ENCODE assay signal across 1 cellular context in the genomic region with DNA sequence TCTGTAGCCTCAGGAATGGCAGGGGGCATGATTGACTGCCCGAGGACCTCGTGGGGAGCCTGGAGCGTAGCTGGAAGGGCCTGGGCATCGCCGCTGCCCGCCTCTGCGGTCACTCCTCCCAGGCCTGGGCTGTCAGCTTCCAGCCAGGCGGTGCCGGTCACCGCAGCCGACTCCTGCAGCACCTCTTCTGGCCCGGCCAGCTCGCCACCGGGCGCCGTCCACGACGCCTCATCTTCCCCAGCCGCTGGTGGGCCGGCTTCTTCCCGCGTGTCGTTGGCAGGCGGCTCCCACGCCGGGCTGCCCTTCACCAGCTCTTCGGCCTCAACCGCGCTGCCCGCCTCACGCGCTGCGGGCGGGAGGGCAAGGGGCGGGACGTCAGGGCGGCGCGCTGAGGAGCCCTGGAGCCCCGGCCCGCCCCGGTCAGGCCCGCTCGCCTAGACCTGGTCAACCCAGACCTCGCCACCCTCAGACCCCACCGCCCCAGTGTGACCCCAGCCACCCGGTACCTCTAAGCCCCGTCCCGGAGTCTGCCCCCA.
TF ChIP-seq lines count a peak whose summit lies in the region.

No MANE protein-coding gene starts in this region.

TF ChIP-seq in HepG2, 621 proteins besides CTCF, POLR2A, EP300 and RAD21 (continued from another document and continues in another):
- TF ChIP-seq, protein P1, sequence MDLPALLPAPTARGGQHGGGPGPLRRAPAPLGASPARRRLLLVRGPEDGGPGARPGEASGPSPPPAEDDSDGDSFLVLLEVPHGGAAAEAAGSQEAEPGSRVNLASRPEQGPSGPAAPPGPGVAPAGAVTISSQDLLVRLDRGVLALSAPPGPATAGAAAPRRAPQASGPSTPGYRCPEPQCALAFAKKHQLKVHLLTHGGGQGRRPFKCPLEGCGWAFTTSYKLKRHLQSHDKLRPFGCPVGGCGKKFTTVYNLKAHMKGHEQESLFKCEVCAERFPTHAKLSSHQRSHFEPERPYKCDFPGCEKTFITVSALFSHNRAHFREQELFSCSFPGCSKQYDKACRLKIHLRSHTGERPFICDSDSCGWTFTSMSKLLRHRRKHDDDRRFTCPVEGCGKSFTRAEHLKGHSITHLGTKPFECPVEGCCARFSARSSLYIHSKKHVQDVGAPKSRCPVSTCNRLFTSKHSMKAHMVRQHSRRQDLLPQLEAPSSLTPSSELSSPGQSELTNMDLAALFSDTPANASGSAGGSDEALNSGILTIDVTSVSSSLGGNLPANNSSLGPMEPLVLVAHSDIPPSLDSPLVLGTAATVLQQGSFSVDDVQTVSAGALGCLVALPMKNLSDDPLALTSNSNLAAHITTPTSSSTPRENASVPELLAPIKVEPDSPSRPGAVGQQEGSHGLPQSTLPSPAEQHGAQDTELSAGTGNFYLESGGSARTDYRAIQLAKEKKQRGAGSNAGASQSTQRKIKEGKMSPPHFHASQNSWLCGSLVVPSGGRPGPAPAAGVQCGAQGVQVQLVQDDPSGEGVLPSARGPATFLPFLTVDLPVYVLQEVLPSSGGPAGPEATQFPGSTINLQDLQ (CRISPR knock-in tag; IDR thresholded peaks at IDR 0.05), result no peak
- TF ChIP-seq, protein P2, sequence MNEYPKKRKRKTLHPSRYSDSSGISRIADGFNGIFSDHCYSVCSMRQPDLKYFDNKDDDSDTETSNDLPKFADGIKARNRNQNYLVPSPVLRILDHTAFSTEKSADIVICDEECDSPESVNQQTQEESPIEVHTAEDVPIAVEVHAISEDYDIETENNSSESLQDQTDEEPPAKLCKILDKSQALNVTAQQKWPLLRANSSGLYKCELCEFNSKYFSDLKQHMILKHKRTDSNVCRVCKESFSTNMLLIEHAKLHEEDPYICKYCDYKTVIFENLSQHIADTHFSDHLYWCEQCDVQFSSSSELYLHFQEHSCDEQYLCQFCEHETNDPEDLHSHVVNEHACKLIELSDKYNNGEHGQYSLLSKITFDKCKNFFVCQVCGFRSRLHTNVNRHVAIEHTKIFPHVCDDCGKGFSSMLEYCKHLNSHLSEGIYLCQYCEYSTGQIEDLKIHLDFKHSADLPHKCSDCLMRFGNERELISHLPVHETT (CRISPR knock-in tag; conservative IDR thresholded peaks at IDR 0.05), result no peak
- TF ChIP-seq KDM5B (CRISPR knock-in tag; IDR thresholded peaks at IDR 0.05; ENCODE audit: borderline replicate concordance) (no peak; the same call in 1 of the 2 replicates), AGO1 (IDR thresholded peaks at IDR 0.05; ENCODE audit: low read depth, low read length, poor library complexity, severe bottlenecking) (no peak), ERF (CRISPR knock-in tag; IDR thresholded peaks at IDR 0.05) (peak; percentile 45; the same call in 1 of the 2 replicates), SMC3 (IDR thresholded peaks at IDR 0.05; ENCODE audit: low read length) (no peak), EZH2 (conservative IDR thresholded peaks at IDR 0.05; ENCODE audit: low read depth, low read length) (peak; percentile 65; the same call in 1 of the 2 replicates), ASH2L (IDR thresholded peaks at IDR 0.05; ENCODE audit: insufficient read length, low read depth, low read length) (no peak), ZNF530 (CRISPR knock-in tag; IDR thresholded peaks at IDR 0.05; ENCODE audit: low read depth) (no peak), ZNF776 (CRISPR knock-in tag; IDR thresholded peaks at IDR 0.05) (peak; percentile 31; the same call in 1 of the 2 replicates), HDAC2 (CRISPR knock-in tag; IDR thresholded peaks at IDR 0.05) (no peak), ZNF33B (CRISPR knock-in tag; IDR thresholded peaks at IDR 0.05) (0 out of 2 replicates have a peak, but pooled peaks have one; percentile 32), KLF12 (CRISPR knock-in tag; IDR thresholded peaks at IDR 0.05; ENCODE audit: borderline replicate concordance) (no peak), SYNCRIP (IDR thresholded peaks at IDR 0.05; ENCODE audit: insufficient read depth, low read depth, low read length) (no peak), GABPA (IDR thresholded peaks at IDR 0.05; ENCODE audit: low read depth, low read length) (no peak), GABPA (CRISPR knock-in tag; IDR thresholded peaks at IDR 0.05; ENCODE audit: low read depth) (no peak), ZNF790 (CRISPR knock-in tag; IDR thresholded peaks at IDR 0.05; ENCODE audit: borderline replicate concordance) (no peak), NFYC (CRISPR knock-in tag; IDR thresholded peaks at IDR 0.05) (no peak), SCMH1 (CRISPR knock-in tag; IDR thresholded peaks at IDR 0.05; ENCODE audit: borderline replicate concordance) (no peak), ZNF746 (CRISPR knock-in tag; IDR thresholded peaks at IDR 0.05) (no peak), FOXC1 (CRISPR knock-in tag; IDR thresholded peaks at IDR 0.05; ENCODE audit: borderline replicate concordance) (0 out of 2 replicates have a peak, but pooled peaks have one; percentile 19), POLR2AphosphoS2 (IDR thresholded peaks at IDR 0.05; ENCODE audit: low read depth, low read length) (no peak), ZNF282 (IDR thresholded peaks at IDR 0.05; ENCODE audit: partially characterized antibody) (no peak), TBX3 (IDR thresholded peaks at IDR 0.05; ENCODE audit: borderline replicate concordance) (no peak), JDP2 (CRISPR knock-in tag; IDR thresholded peaks at IDR 0.05; ENCODE audit: borderline replicate concordance) (no peak), MATR3 (CRISPR knock-in tag; IDR thresholded peaks at IDR 0.05) (no peak), BRD4 (CRISPR knock-in tag; IDR thresholded peaks at IDR 0.05) (no peak), ZNF296 (CRISPR knock-in tag; conservative IDR thresholded peaks at IDR 0.05) (no peak), ZNF577 (CRISPR knock-in tag; IDR thresholded peaks at IDR 0.05; ENCODE audit: borderline replicate concordance, low read depth) (no peak), U2AF2 (IDR thresholded peaks at IDR 0.05; ENCODE audit: low read depth, low read length) (no peak)
- TF ChIP-seq, protein P3, sequence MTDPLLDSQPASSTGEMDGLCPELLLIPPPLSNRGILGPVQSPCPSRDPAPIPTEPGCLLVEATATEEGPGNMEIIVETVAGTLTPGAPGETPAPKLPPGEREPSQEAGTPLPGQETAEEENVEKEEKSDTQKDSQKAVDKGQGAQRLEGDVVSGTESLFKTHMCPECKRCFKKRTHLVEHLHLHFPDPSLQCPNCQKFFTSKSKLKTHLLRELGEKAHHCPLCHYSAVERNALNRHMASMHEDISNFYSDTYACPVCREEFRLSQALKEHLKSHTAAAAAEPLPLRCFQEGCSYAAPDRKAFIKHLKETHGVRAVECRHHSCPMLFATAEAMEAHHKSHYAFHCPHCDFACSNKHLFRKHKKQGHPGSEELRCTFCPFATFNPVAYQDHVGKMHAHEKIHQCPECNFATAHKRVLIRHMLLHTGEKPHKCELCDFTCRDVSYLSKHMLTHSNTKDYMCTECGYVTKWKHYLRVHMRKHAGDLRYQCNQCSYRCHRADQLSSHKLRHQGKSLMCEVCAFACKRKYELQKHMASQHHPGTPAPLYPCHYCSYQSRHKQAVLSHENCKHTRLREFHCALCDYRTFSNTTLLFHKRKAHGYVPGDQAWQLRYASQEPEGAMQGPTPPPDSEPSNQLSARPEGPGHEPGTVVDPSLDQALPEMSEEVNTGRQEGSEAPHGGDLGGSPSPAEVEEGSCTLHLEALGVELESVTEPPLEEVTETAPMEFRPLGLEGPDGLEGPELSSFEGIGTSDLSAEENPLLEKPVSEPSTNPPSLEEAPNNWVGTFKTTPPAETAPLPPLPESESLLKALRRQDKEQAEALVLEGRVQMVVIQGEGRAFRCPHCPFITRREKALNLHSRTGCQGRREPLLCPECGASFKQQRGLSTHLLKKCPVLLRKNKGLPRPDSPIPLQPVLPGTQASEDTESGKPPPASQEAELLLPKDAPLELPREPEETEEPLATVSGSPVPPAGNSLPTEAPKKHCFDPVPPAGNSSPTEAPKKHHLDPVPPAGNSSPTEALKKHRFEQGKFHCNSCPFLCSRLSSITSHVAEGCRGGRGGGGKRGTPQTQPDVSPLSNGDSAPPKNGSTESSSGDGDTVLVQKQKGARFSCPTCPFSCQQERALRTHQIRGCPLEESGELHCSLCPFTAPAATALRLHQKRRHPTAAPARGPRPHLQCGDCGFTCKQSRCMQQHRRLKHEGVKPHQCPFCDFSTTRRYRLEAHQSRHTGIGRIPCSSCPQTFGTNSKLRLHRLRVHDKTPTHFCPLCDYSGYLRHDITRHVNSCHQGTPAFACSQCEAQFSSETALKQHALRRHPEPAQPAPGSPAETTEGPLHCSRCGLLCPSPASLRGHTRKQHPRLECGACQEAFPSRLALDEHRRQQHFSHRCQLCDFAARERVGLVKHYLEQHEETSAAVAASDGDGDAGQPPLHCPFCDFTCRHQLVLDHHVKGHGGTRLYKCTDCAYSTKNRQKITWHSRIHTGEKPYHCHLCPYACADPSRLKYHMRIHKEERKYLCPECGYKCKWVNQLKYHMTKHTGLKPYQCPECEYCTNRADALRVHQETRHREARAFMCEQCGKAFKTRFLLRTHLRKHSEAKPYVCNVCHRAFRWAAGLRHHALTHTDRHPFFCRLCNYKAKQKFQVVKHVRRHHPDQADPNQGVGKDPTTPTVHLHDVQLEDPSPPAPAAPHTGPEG (CRISPR knock-in tag; IDR thresholded peaks at IDR 0.05), result 0 out of 2 replicates have a peak, but pooled peaks have one; percentile 35
- TF ChIP-seq, protein P4, sequence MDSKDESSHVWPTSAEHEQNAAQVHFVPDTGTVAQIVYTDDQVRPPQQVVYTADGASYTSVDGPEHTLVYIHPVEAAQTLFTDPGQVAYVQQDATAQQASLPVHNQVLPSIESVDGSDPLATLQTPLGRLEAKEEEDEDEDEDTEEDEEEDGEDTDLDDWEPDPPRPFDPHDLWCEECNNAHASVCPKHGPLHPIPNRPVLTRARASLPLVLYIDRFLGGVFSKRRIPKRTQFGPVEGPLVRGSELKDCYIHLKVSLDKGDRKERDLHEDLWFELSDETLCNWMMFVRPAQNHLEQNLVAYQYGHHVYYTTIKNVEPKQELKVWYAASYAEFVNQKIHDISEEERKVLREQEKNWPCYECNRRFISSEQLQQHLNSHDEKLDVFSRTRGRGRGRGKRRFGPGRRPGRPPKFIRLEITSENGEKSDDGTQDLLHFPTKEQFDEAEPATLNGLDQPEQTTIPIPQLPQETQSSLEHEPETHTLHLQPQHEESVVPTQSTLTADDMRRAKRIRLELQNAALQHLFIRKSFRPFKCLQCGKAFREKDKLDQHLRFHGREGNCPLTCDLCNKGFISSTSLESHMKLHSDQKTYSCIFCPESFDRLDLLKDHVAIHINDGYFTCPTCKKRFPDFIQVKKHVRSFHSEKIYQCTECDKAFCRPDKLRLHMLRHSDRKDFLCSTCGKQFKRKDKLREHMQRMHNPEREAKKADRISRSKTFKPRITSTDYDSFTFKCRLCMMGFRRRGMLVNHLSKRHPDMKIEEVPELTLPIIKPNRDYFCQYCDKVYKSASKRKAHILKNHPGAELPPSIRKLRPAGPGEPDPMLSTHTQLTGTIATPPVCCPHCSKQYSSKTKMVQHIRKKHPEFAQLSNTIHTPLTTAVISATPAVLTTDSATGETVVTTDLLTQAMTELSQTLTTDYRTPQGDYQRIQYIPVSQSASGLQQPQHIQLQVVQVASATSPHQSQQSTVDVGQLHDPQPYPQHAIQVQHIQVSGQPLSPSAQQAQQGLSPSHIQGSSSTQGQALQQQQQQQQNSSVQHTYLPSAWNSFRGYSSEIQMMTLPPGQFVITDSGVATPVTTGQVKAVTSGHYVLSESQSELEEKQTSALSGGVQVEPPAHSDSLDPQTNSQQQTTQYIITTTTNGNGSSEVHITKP (CRISPR knock-in tag; IDR thresholded peaks at IDR 0.05; ENCODE audit: low read depth), result no peak
- TF ChIP-seq, protein P5, sequence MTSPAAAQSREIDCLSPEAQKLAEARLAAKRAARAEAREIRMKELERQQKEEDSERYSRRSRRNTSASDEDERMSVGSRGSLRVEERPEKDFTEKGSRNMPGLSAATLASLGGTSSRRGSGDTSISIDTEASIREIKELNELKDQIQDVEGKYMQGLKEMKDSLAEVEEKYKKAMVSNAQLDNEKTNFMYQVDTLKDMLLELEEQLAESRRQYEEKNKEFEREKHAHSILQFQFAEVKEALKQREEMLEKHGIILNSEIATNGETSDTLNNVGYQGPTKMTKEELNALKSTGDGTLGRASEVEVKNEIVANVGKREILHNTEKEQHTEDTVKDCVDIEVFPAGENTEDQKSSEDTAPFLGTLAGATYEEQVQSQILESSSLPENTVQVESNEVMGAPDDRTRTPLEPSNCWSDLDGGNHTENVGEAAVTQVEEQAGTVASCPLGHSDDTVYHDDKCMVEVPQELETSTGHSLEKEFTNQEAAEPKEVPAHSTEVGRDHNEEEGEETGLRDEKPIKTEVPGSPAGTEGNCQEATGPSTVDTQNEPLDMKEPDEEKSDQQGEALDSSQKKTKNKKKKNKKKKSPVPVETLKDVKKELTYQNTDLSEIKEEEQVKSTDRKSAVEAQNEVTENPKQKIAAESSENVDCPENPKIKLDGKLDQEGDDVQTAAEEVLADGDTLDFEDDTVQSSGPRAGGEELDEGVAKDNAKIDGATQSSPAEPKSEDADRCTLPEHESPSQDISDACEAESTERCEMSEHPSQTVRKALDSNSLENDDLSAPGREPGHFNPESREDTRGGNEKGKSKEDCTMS (CRISPR knock-in tag; conservative IDR thresholded peaks at IDR 0.05), result no peak
- TF ChIP-seq, protein P6, sequence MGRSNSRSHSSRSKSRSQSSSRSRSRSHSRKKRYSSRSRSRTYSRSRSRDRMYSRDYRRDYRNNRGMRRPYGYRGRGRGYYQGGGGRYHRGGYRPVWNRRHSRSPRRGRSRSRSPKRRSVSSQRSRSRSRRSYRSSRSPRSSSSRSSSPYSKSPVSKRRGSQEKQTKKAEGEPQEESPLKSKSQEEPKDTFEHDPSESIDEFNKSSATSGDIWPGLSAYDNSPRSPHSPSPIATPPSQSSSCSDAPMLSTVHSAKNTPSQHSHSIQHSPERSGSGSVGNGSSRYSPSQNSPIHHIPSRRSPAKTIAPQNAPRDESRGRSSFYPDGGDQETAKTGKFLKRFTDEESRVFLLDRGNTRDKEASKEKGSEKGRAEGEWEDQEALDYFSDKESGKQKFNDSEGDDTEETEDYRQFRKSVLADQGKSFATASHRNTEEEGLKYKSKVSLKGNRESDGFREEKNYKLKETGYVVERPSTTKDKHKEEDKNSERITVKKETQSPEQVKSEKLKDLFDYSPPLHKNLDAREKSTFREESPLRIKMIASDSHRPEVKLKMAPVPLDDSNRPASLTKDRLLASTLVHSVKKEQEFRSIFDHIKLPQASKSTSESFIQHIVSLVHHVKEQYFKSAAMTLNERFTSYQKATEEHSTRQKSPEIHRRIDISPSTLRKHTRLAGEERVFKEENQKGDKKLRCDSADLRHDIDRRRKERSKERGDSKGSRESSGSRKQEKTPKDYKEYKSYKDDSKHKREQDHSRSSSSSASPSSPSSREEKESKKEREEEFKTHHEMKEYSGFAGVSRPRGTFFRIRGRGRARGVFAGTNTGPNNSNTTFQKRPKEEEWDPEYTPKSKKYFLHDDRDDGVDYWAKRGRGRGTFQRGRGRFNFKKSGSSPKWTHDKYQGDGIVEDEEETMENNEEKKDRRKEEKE (IDR thresholded peaks at IDR 0.05), result no peak
- TF ChIP-seq, protein P7, sequence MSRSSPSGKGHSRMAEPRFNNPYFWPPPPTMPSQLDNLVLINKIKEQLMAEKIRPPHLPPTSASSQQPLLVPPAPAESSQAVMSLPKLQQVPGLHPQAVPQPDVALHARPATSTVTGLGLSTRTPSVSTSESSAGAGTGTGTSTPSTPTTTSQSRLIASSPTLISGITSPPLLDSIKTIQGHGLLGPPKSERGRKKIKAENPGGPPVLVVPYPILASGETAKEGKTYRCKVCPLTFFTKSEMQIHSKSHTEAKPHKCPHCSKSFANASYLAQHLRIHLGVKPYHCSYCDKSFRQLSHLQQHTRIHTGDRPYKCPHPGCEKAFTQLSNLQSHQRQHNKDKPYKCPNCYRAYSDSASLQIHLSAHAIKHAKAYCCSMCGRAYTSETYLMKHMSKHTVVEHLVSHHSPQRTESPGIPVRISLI (CRISPR knock-in tag; IDR thresholded peaks at IDR 0.05; ENCODE audit: borderline replicate concordance), result no peak
